ENCODE assay signal across 15 cellular contexts in genomic region chr6:34934516-34934915, GRCh38. TPM values are rescaled to one million over a fixed set of nuclear protein-coding genes. Genes with fewer than 3 reads are reported as not detected.
DNase-seq lines count a peak whose midpoint lies in the region; ATAC-seq, FAIRE-seq and TF ChIP-seq lines count a peak whose summit lies in the region.
"Had no signal": no experiment of that assay in that cellular context is flagged by ENCODE, and none has a peak within 500 bp of the region (broad histone marks: within the 10 kb centered on the region; RNA-seq: fewer than 3 reads in every experiment).

No MANE protein-coding gene starts in this region.

- no peak overlapping the region for H3K4me2 ChIP-seq in HepG2 (ENCODE audit: low read depth, low read length)

- in situ Hi-C loops in HepG2 (cut with HindIII; ENCODE audit: extremely low pct_ligation_motif_present, low pct_unique_long_range_greater_than_20kb), result no loop called here

- H3K36me3 ChIP-seq in liver (ENCODE audit: control insufficient read depth in 4 of 4, insufficient read depth in 3 of 4, low read depth in 1 of 4, low read length in 3 of 4) (no peaks in the 10 kb centered on the region), HepG2 (replicated peaks in 1 of 2; ENCODE audit: control insufficient read depth in 1 of 2, insufficient read depth in 2 of 2, low read length in 2 of 2) (no peaks in the 10 kb centered on the region)
- H3K36me3 ChIP-seq: SJSA1 had no signal

- FAIRE-seq in HepG2 (lab: Jason Lieb, UNC), result no peak
- FAIRE-seq: endometrium, G401.6, urothelium cell line had no signal

- H3K4me1 Mint-ChIP-seq in nephron (peaks cover 18% of the 10 kb centered on the region), WTC11 (peaks cover 8% of the 10 kb centered on the region), T-helper 17 cell (peaks cover 14% of the 10 kb centered on the region)
- H3K4me1 Mint-ChIP-seq: activated CD4-positive, alpha-beta memory T cell treated with anti-CD3 and anti-CD28 coated beads, Interleukin-2, amount 10 ng/mL, durations not matched to agents 7 days and 5 days had no signal

- no peak overlapping the region for H3K4me3 ChIP-seq in liver (ENCODE audit: low read depth in 1 of 3, low read length in 3 of 3)
- H3K4me3 ChIP-seq in HepG2 (replicated peaks in 1 of 3; ENCODE audit: insufficient read depth in 1 of 3, low read depth in 2 of 3, low read length in 3 of 3), result no peak overlapping the region
- H3K4me3 ChIP-seq: SJSA1 had no signal

- H3K27ac Mint-ChIP-seq in nephron (peak overlapping the region in 2 of 3 experiments; percentile 4 to 25), WTC11 (no peak overlapping the region), T-helper 17 cell (no peak overlapping the region)
- H3K27ac Mint-ChIP-seq: activated CD4-positive, alpha-beta memory T cell treated with anti-CD3 and anti-CD28 coated beads, Interleukin-2, amount 10 ng/mL, durations not matched to agents 7 days and 5 days; activated naive CD4-positive, alpha-beta T cell treated with anti-CD3 and anti-CD28 coated beads, Interleukin-2, amount 50 U/mL, for 24 hours; IgD-negative memory B cell had no signal

- no peak for TF ChIP-seq POLR2A in HepG2 (IDR thresholded peaks at IDR 0.05; ENCODE audit: insufficient read depth in 1 of 2, low read depth in 2 of 2, low read length in 2 of 2)

- CTCF ChIA-PET in HepG2 (lab: Yijun Ruan, JAX; ENCODE audit: low intra/inter-chr PET ratio, low total read pairs) (no interaction called here), WTC11 (lab: Charles Lee) (no interaction called here)

- no peaks in the 10 kb centered on the region for H4K20me1 ChIP-seq in HepG2 (ENCODE audit: insufficient read depth, low read length)

- H3K27me3 ChIP-seq in liver (ENCODE audit: control insufficient read depth in 4 of 4, insufficient read depth in 4 of 4, low read length in 3 of 4), result no peaks in the 10 kb centered on the region
- no peaks in the 10 kb centered on the region for H3K27me3 ChIP-seq in HepG2 (ENCODE audit: control insufficient read depth in 1 of 2, insufficient read depth in 2 of 2, low read length in 2 of 2)
- H3K27me3 ChIP-seq: SJSA1 had no signal

- no peaks in the 10 kb centered on the region for H3K9me3 ChIP-seq in liver (ENCODE audit: control insufficient read depth in 4 of 4, low read length in 3 of 4)
- H3K9me3 ChIP-seq in HepG2 (ENCODE audit: low read length), result no peaks in the 10 kb centered on the region
- H3K9me3 ChIP-seq in T-helper 17 cell (ENCODE audit: control insufficient read depth, low read length, poor library complexity, severe bottlenecking), result no peaks in the 10 kb centered on the region
- H3K9me3 ChIP-seq: SJSA1 had no signal

- no TSS peak for BruUV-seq in HepG2 (replicated peaks; lab: Mats Ljungman, UMichigan)

- 48% methylated on average over 5 of the region's 5 CpGs for WGBS in liver
- 96% methylated on average over 5 of the region's 5 CpGs for whole genome bisulfite sequencing in HepG2 (ENCODE audit: low lambda C conversion rate)

- H3K36me3 Mint-ChIP-seq in nephron (ENCODE audit: low read depth), result no peaks in the 10 kb centered on the region
- no peaks in the 10 kb centered on the region for H3K36me3 Mint-ChIP-seq in WTC11
- peaks cover 2% of the 10 kb centered on the region for H3K36me3 Mint-ChIP-seq in T-helper 17 cell (ENCODE audit: low read depth)

- intact Hi-C loops in HepG2 (cut with micrococcal nuclease; ENCODE audit: unreplicated experiment), result no loop called here

- TF ChIP-seq CTCF in liver (IDR thresholded peaks at IDR 0.05; ENCODE audit: low read depth, low read length, missing input control) (no peak), HepG2 (CRISPR knock-in tag; IDR thresholded peaks at IDR 0.05) (no peak), nephron (IDR thresholded peaks at IDR 0.05; ENCODE audit: unreplicated experiment in 3 of 3) (no peak), WTC11 (IDR thresholded peaks at IDR 0.05) (no peak)

- H3K27me3 Mint-ChIP-seq in nephron (ENCODE audit: low read depth) (peaks cover 3% of the 10 kb centered on the region), WTC11 (ENCODE audit: low read depth) (no peaks in the 10 kb centered on the region), T-helper 17 cell (no peaks in the 10 kb centered on the region)
- H3K27me3 Mint-ChIP-seq: activated CD4-positive, alpha-beta memory T cell treated with anti-CD3 and anti-CD28 coated beads, Interleukin-2, amount 10 ng/mL, durations not matched to agents 7 days and 5 days; activated naive CD4-positive, alpha-beta T cell treated with anti-CD3 and anti-CD28 coated beads, Interleukin-2, amount 50 U/mL, for 24 hours; IgD-negative memory B cell had no signal

- no peak for DNase-seq in HepG2 (ENCODE audit: low spot score)
- peak; percentile 47 for DNase-seq in fibroblast of the conjunctiva (ENCODE audit: low read depth)
- no peak for DNase-seq in activated CD4-positive, alpha-beta T cell treated with anti-CD3 and anti-CD28 coated beads, Interleukin-2, amount 50 U/mL, for 4 hours
- DNase-seq in ureter (ENCODE audit: low spot score), result no peak
- no peak for DNase-seq in WTC11 (ENCODE audit: low spot score)
- no peak for DNase-seq in T-helper 17 cell
- DNase-seq: activated CD4-positive, alpha-beta memory T cell treated with anti-CD3 and anti-CD28 coated beads, Interleukin-2, amount 10 ng/mL, durations not matched to agents 7 days and 5 days had no signal

- TF ChIP-seq EP300 in HepG2 (IDR thresholded peaks at IDR 0.05; ENCODE audit: low read depth in 2 of 2, low read length in 2 of 2) (no peak), HepG2 (CRISPR knock-in tag; IDR thresholded peaks at IDR 0.05; ENCODE audit: borderline replicate concordance) (no peak)

- no peak for ATAC-seq in HepG2
- ATAC-seq in WTC11, result no peak
- ATAC-seq in T-helper 17 cell, result no peak

- POLR2A ChIA-PET in HepG2 (lab: Yijun Ruan, JAX), result no interaction called here
- POLR2A ChIA-PET in WTC11 (lab: Charles Lee), result interaction anchor here (0.6 kb wide), 1 partner anchor 1268 kb away, joined by 3 read pairs; no protein-coding TSS in a partner anchor

- peak overlapping the region in 1 of 2 donors; percentile 11 for H3K27ac ChIP-seq in liver (ENCODE audit: low read depth in 1 of 2, low read length in 2 of 2)
- H3K27ac ChIP-seq in HepG2 (ENCODE audit: extremely low read length, insufficient read depth, low read length), result no peak overlapping the region
- H3K27ac ChIP-seq: SJSA1 had no signal

- H3K4me3 Mint-ChIP-seq in nephron (no peak overlapping the region), WTC11 (no peak overlapping the region), T-helper 17 cell (no peak overlapping the region)
- H3K4me3 Mint-ChIP-seq: activated CD4-positive, alpha-beta memory T cell treated with anti-CD3 and anti-CD28 coated beads, Interleukin-2, amount 10 ng/mL, durations not matched to agents 7 days and 5 days; activated naive CD4-positive, alpha-beta T cell treated with anti-CD3 and anti-CD28 coated beads, Interleukin-2, amount 50 U/mL, for 24 hours; IgD-negative memory B cell had no signal

- no peak overlapping the region for H3K9ac ChIP-seq in liver (ENCODE audit: low read depth in 1 of 2, low read length in 2 of 2)
- H3K9ac ChIP-seq in HepG2 (ENCODE audit: insufficient read depth, low read depth, low read length), result no peak overlapping the region

- peaks cover 2 to 17% (median 9%) of the 10 kb centered on the region in 4 donors for H3K4me1 ChIP-seq in liver (ENCODE audit: control insufficient read depth in 4 of 4, insufficient read depth in 4 of 4, low read length in 3 of 4)
- H3K4me1 ChIP-seq in HepG2 (ENCODE audit: insufficient read depth, low read length), result peaks cover 9% of the 10 kb centered on the region
- H3K4me1 ChIP-seq: SJSA1 had no signal

- peaks cover 3% of the 10 kb centered on the region for H3K79me2 ChIP-seq in HepG2 (ENCODE audit: insufficient read depth, low read length)

- H2AFZ ChIP-seq in HepG2 (ENCODE audit: low read length), result no peak overlapping the region

- H3K9me3 Mint-ChIP-seq in nephron, result no peaks in the 10 kb centered on the region
- H3K9me3 Mint-ChIP-seq in WTC11, result no peaks in the 10 kb centered on the region
- H3K9me3 Mint-ChIP-seq: activated CD4-positive, alpha-beta memory T cell treated with anti-CD3 and anti-CD28 coated beads, Interleukin-2, amount 10 ng/mL, durations not matched to agents 7 days and 5 days; activated naive CD4-positive, alpha-beta T cell treated with anti-CD3 and anti-CD28 coated beads, Interleukin-2, amount 50 U/mL, for 24 hours; IgD-negative memory B cell had no signal

- TF ChIP-seq RAD21 in liver (IDR thresholded peaks at IDR 0.05) (peak in 1 of 2 donors; percentile 8), HepG2 (CRISPR knock-in tag; IDR thresholded peaks at IDR 0.05) (no peak)

RNA-seq across cellular contexts. Expression of gene ANKS1A, which starts 45.5 kb away (rescaled TPM):
- total RNA-seq in liver (10 to 100 TPM in 1 of 2 donors, 1 to 10 TPM in 1; 6.5 to 18.7 TPM), HepG2 (2016; rRNA removed; fragmentation: Illumina TruSeq; extraction: Trizol) (14.5 and 15.1 TPM in 2 replicates), ureter (36.0 TPM), WTC11 (2021) (32.7 to 35.0 TPM (median 32.7 TPM) in 3 replicates), T-helper 17 cell (10 to 100 TPM in 1 of 2 donors, 1 to 10 TPM in 1; 9.6 to 10.0 TPM)
- polyA plus RNA-seq in liver (1 to 10 TPM; 4.3 to 6.8 TPM), HepG2 (2011; rRNA removed) (7.2 and 8.2 TPM in 2 replicates)
- 1.8 and 2.1 TPM in 2 replicates for total RNA-seq in HepG2 (2016; cell fraction: cytosol; rRNA removed; fragmentation: Illumina TruSeq; extraction: Trizol; ENCODE audit: low read depth)
- 11.8 and 14.7 TPM in 2 replicates for total RNA-seq in HepG2 (2016; cell fraction: insoluble cytoplasmic fraction; rRNA removed; fragmentation: Illumina TruSeq; extraction: Trizol)
- total RNA-seq in HepG2 (2016; cell fraction: membrane; rRNA removed; fragmentation: Illumina TruSeq; extraction: Trizol), result 5.1 and 5.2 TPM in 2 replicates
- total RNA-seq in HepG2 (2016; cell fraction: nucleus; rRNA removed; fragmentation: Illumina TruSeq; extraction: Trizol), result 12.6 and 14.4 TPM in 2 replicates
- 3.6 and 4.0 TPM in 2 replicates for polyA plus RNA-seq in HepG2 (2011; cell fraction: cytosol; rRNA removed)
- 15.9 and 18.1 TPM in 2 replicates for polyA plus RNA-seq in HepG2 (2011; cell fraction: nucleus; rRNA removed)
- polyA plus RNA-seq in HepG2 (2012), result 10.9 and 11.3 TPM in 2 replicates
- 0.49 and 0.55 TPM in 2 replicates for polyA plus RNA-seq in HepG2 (2016; cell fraction: cytosol; fragmentation: Illumina TruSeq; extraction: Trizol; ENCODE audit: low read depth)
- 7.8 and 11.0 TPM in 2 replicates for polyA plus RNA-seq in HepG2 (2016; cell fraction: insoluble cytoplasmic fraction; fragmentation: Illumina TruSeq; extraction: Trizol; ENCODE audit: low read depth)
- polyA plus RNA-seq in HepG2 (2016; cell fraction: membrane; fragmentation: Illumina TruSeq; extraction: Trizol; ENCODE audit: low read depth), result 1.5 and 2.0 TPM in 2 replicates
- 16.3 and 18.8 TPM in 2 replicates for polyA plus RNA-seq in HepG2 (2016; cell fraction: nucleus; fragmentation: Illumina TruSeq; extraction: Trizol; ENCODE audit: insufficient read depth, low read depth)
- 16.7 and 18.1 TPM in 2 replicates for polyA minus RNA-seq in HepG2 (2011; rRNA and poly(A)+ RNA removed; ENCODE audit: low replicate concordance)
- 6.1 and 8.1 TPM in 2 replicates for polyA minus RNA-seq in HepG2 (2011; cell fraction: cytosol; rRNA and poly(A)+ RNA removed)
- polyA minus RNA-seq in HepG2 (2011; cell fraction: nucleus; rRNA and poly(A)+ RNA removed), result 13.3 and 13.8 TPM in 2 replicates

RNA-seq across cellular contexts. Expression of gene TAF11, which starts 46.7 kb away (rescaled TPM):
- 10 to 100 TPM; 12.0 to 16.0 TPM for total RNA-seq in liver
- 10 to 100 TPM in 1 of 2 donors, 1 to 10 TPM in 1; 7.3 to 12.2 TPM for polyA plus RNA-seq in liver
- 73.6 and 94.9 TPM in 2 replicates for total RNA-seq in HepG2 (2016; rRNA removed; fragmentation: Illumina TruSeq; extraction: Trizol)
- total RNA-seq in HepG2 (2016; cell fraction: cytosol; rRNA removed; fragmentation: Illumina TruSeq; extraction: Trizol; ENCODE audit: low read depth), result 15.2 and 17.0 TPM in 2 replicates
- 76.1 and 101 TPM in 2 replicates for total RNA-seq in HepG2 (2016; cell fraction: insoluble cytoplasmic fraction; rRNA removed; fragmentation: Illumina TruSeq; extraction: Trizol)
- 48.5 and 59.3 TPM in 2 replicates for total RNA-seq in HepG2 (2016; cell fraction: membrane; rRNA removed; fragmentation: Illumina TruSeq; extraction: Trizol)
- total RNA-seq in HepG2 (2016; cell fraction: nucleus; rRNA removed; fragmentation: Illumina TruSeq; extraction: Trizol), result 26.5 and 29.8 TPM in 2 replicates
- polyA plus RNA-seq in HepG2 (2011; rRNA removed), result 29.5 and 35.4 TPM in 2 replicates
- polyA plus RNA-seq in HepG2 (2011; cell fraction: cytosol; rRNA removed), result 19.6 and 30.9 TPM in 2 replicates
- polyA plus RNA-seq in HepG2 (2011; cell fraction: nucleus; rRNA removed), result 15.0 and 19.9 TPM in 2 replicates
- polyA plus RNA-seq in HepG2 (2012), result 25.1 and 34.4 TPM in 2 replicates
- 17.3 and 17.5 TPM in 2 replicates for polyA plus RNA-seq in HepG2 (2016; cell fraction: cytosol; fragmentation: Illumina TruSeq; extraction: Trizol; ENCODE audit: low read depth)
- polyA plus RNA-seq in HepG2 (2016; cell fraction: insoluble cytoplasmic fraction; fragmentation: Illumina TruSeq; extraction: Trizol; ENCODE audit: low read depth), result 93.7 and 105 TPM in 2 replicates
- polyA plus RNA-seq in HepG2 (2016; cell fraction: membrane; fragmentation: Illumina TruSeq; extraction: Trizol; ENCODE audit: low read depth), result 40.2 and 43.7 TPM in 2 replicates
- polyA plus RNA-seq in HepG2 (2016; cell fraction: nucleus; fragmentation: Illumina TruSeq; extraction: Trizol; ENCODE audit: insufficient read depth, low read depth), result 53.1 and 56.0 TPM in 2 replicates
- 10.4 and 14.8 TPM in 2 replicates for polyA minus RNA-seq in HepG2 (2011; rRNA and poly(A)+ RNA removed; ENCODE audit: low replicate concordance)
- polyA minus RNA-seq in HepG2 (2011; cell fraction: cytosol; rRNA and poly(A)+ RNA removed), result 9.6 and 10.0 TPM in 2 replicates
- 11.2 and 13.4 TPM in 2 replicates for polyA minus RNA-seq in HepG2 (2011; cell fraction: nucleus; rRNA and poly(A)+ RNA removed)
- 18.4 TPM for total RNA-seq in ureter
- 40.8 to 44.1 TPM (median 42.2 TPM) in 3 replicates for total RNA-seq in WTC11 (2021)
- total RNA-seq in T-helper 17 cell, result 10 to 100 TPM; 30.1 to 36.3 TPM

Comparison
In these comparisons a context has a peak if more than half of its experiments do, and no peak if none do; other contexts are left out.
1. H3K27ac Mint-ChIP-seq: peak in nephron (2 of 3); none in WTC11 (single experiment) and T-helper 17 cell (single experiment).